8 cellular contexts compared by ENCODE assay signal in the genomic region with DNA sequence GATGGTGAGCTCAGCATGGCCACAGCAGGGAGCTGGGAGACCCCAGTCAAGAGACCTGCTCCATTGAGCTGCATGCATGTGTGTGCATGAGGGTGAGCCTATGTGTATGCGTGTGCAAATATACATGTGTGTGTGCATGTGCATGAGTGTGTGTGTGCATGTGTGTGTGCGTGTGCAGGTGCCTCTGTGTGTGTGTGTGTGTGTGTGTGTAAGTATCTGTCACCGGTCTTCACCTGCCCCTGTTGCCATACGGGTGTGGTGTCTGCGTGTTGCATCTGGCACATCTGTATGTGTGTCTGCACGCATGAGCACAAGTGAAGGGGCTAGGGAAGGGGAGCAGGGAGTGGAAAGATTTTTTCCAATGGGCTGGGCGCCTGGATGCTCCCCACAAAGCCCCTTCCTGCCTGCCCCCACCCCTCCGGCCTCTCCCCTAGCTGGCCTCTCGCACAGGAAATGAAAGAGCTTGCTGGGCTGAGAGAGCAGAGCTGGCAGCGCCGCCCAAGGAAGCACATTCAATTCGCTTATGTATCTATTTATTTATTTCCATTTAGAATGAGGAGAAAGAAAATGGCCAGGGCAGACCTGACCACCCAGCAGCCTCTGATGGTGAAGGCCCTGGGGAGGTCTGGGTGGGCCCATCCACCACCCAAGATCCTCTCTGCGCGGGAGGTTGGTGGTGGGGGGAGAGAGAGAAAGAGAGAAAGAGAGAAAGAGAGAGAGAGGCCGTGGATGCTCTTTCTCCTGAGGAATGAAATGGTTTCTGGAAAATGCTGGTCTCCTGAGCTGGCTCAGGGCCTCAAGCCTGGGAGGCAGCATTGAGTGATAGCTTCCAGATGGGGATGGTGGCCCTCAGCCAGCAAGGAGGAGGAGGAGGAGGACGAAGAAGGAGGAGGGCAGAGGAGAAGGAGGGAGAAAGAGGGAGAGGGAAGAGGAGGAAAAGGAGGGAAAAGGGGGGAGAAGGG.
DNase-seq lines count a peak whose midpoint lies in the region; ATAC-seq and TF ChIP-seq lines count a peak whose summit lies in the region.

No MANE protein-coding gene starts in this region.

- no peak for TF ChIP-seq CTCF in HEK293 (tag by site-specific recombination; IDR thresholded peaks at IDR 0.05)

- H3K27ac Mint-ChIP-seq in activated naive CD4-positive, alpha-beta T cell treated with anti-CD3 and anti-CD28 coated beads, Interleukin-2, amount 50 U/mL, for 24 hours, result peak overlapping the region; percentile 59
- peak overlapping the region; percentile 98 for H3K27ac Mint-ChIP-seq in stimulated activated effector memory CD8-positive, alpha-beta T cell treated with anti-CD3 and anti-CD28 coated beads, Interleukin-12 subunit alpha, Interleukin-12 subunit beta, amount 100 ng/mL, for 72 hours

- H3K4me3 ChIP-seq in HEK293 (ENCODE audit: low read depth, low read length), result no peak overlapping the region

- no peaks in the 10 kb centered on the region for H3K4me1 ChIP-seq in HEK293 (ENCODE audit: control insufficient read depth, insufficient read depth, low read length)

- no peaks in the 10 kb centered on the region for H3K27me3 Mint-ChIP-seq in activated naive CD4-positive, alpha-beta T cell treated with anti-CD3 and anti-CD28 coated beads, Interleukin-2, amount 50 U/mL, for 24 hours

- ATAC-seq in stimulated activated effector memory CD8-positive, alpha-beta T cell treated with anti-CD3 and anti-CD28 coated beads, Interleukin-12 subunit alpha, Interleukin-12 subunit beta, amount 100 ng/mL, for 72 hours, result peak; percentile 0
- ATAC-seq in GM21619 (IDR thresholded peaks at IDR 0.05; ENCODE audit: unreplicated experiment) (no peak), HG02973 (IDR thresholded peaks at IDR 0.05; ENCODE audit: unreplicated experiment) (no peak)

- POLR2A ChIA-PET in HEK293 (lab: Yijun Ruan, JAX), result interaction anchor here (1.8 to 3.1 kb wide), 2 partner anchors 72 to 114 kb away, joined by 5 to 19 read pairs; no protein-coding TSS in a partner anchor

- H3K9me3 ChIP-seq in HEK293 (ENCODE audit: control insufficient read depth, insufficient read depth, low read depth, low read length), result no peaks in the 10 kb centered on the region

- H3K27ac ChIP-seq in HEK293 (ENCODE audit: extremely low read depth, low read depth, low read length), result no peak overlapping the region

- H3K4me1 Mint-ChIP-seq in activated naive CD4-positive, alpha-beta T cell treated with anti-CD3 and anti-CD28 coated beads, Interleukin-2, amount 50 U/mL, for 24 hours, result peaks cover 47% of the 10 kb centered on the region
- H3K4me1 Mint-ChIP-seq in stimulated activated effector memory CD8-positive, alpha-beta T cell treated with anti-CD3 and anti-CD28 coated beads, Interleukin-12 subunit alpha, Interleukin-12 subunit beta, amount 100 ng/mL, for 72 hours, result peaks cover 62% of the 10 kb centered on the region

- no peaks in the 10 kb centered on the region for H3K36me3 ChIP-seq in HEK293 (ENCODE audit: control insufficient read depth in 2 of 2, insufficient read depth in 1 of 2, low read length in 2 of 2)

- DNase-seq in hepatic stellate cell (ENCODE audit: low spot score) (peak; percentile 80), NCI-H187 (lab: John Stamatoyannopoulos, UW) (no peak), NCI-H2227 (lab: John Stamatoyannopoulos, UW; ENCODE audit: unreplicated experiment) (no peak)
- DNase-seq in stimulated activated effector memory CD8-positive, alpha-beta T cell treated with anti-CD3 and anti-CD28 coated beads, Interleukin-12 subunit alpha, Interleukin-12 subunit beta, amount 100 ng/mL, for 72 hours (ENCODE audit: low spot score in 2 of 2), result peak in 1 of 2 donors; percentile 63

- CTCF ChIA-PET in HEK293 (lab: Yijun Ruan, JAX), result interaction anchor here (0.8 to 9.4 kb wide), 16 partner anchors 13 to 213 kb away, joined by 3 to 297 read pairs (median 4); partner anchors contain the start of genes CD81 and TSSC4

- no peaks in the 10 kb centered on the region for H3K9me3 Mint-ChIP-seq in activated naive CD4-positive, alpha-beta T cell treated with anti-CD3 and anti-CD28 coated beads, Interleukin-2, amount 50 U/mL, for 24 hours
- H3K9me3 Mint-ChIP-seq in stimulated activated effector memory CD8-positive, alpha-beta T cell treated with anti-CD3 and anti-CD28 coated beads, Interleukin-12 subunit alpha, Interleukin-12 subunit beta, amount 100 ng/mL, for 72 hours, result no peaks in the 10 kb centered on the region

- peak overlapping the region; percentile 74 for H3K4me3 Mint-ChIP-seq in activated naive CD4-positive, alpha-beta T cell treated with anti-CD3 and anti-CD28 coated beads, Interleukin-2, amount 50 U/mL, for 24 hours
- H3K4me3 Mint-ChIP-seq in stimulated activated effector memory CD8-positive, alpha-beta T cell treated with anti-CD3 and anti-CD28 coated beads, Interleukin-12 subunit alpha, Interleukin-12 subunit beta, amount 100 ng/mL, for 72 hours, result peak overlapping the region; percentile 89

- no peaks in the 10 kb centered on the region for H3K36me3 Mint-ChIP-seq in activated naive CD4-positive, alpha-beta T cell treated with anti-CD3 and anti-CD28 coated beads, Interleukin-2, amount 50 U/mL, for 24 hours
- no peaks in the 10 kb centered on the region for H3K36me3 Mint-ChIP-seq in stimulated activated effector memory CD8-positive, alpha-beta T cell treated with anti-CD3 and anti-CD28 coated beads, Interleukin-12 subunit alpha, Interleukin-12 subunit beta, amount 100 ng/mL, for 72 hours

TF ChIP-seq in HEK293, 187 proteins besides CTCF, POLR2A, EP300 and RAD21 (continues in another document):
- TF ChIP-seq SCRT1 (tag by site-specific recombination; IDR thresholded peaks at IDR 0.05; ENCODE audit: borderline replicate concordance) (no peak), ZBTB1 (tag by site-specific recombination; IDR thresholded peaks at IDR 0.05) (no peak), SP7 (tag by site-specific recombination; IDR thresholded peaks at IDR 0.05) (no peak), KLF1 (tag by site-specific recombination; IDR thresholded peaks at IDR 0.05) (no peak), ZNF843 (tag by site-specific recombination; IDR thresholded peaks at IDR 0.05) (no peak), ZEB2 (tag by site-specific recombination; IDR thresholded peaks at IDR 0.05) (no peak), ZNF248 (tag by site-specific recombination; IDR thresholded peaks at IDR 0.05) (no peak), ZNF677 (tag by site-specific recombination; IDR thresholded peaks at IDR 0.05) (no peak), EGR2 (tag by site-specific recombination; IDR thresholded peaks at IDR 0.05; ENCODE audit: low read depth) (no peak), ZSCAN30 (tag by site-specific recombination; IDR thresholded peaks at IDR 0.05) (no peak), ZFHX2 (tag by site-specific recombination; conservative IDR thresholded peaks at IDR 0.05) (peak; percentile 35), ZFP3 (tag by site-specific recombination; IDR thresholded peaks at IDR 0.05; ENCODE audit: low read depth) (no peak), BCL6B (tag by site-specific recombination; IDR thresholded peaks at IDR 0.05) (no peak), ZBTB8A (tag by site-specific recombination; IDR thresholded peaks at IDR 0.05) (no peak), ZSCAN4 (tag by site-specific recombination; IDR thresholded peaks at IDR 0.05) (peak; percentile 69)
- TF ChIP-seq, protein P1, sequence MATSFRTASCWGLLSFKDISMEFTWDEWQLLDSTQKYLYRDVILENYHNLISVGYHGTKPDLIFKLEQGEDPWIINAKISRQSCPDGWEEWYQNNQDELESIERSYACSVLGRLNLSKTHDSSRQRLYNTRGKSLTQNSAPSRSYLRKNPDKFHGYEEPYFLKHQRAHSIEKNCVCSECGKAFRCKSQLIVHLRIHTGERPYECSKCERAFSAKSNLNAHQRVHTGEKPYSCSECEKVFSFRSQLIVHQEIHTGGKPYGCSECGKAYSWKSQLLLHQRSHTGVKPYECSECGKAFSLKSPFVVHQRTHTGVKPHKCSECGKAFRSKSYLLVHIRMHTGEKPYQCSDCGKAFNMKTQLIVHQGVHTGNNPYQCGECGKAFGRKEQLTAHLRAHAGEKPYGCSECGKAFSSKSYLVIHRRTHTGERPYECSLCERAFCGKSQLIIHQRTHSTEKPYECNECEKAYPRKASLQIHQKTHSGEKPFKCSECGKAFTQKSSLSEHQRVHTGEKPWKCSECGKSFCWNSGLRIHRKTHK (tag by site-specific recombination; IDR thresholded peaks at IDR 0.05), result no peak
